14 cellular contexts compared by ENCODE assay signal in genomic region chr9:120914953-120915352, GRCh38. TPM values are rescaled to one million over a fixed set of nuclear protein-coding genes. Genes with fewer than 3 reads are reported as not detected.
A peak's percentile ranks its signal among the peaks of the same experiment; 100 is the strongest.
DNase-seq lines count a peak whose midpoint lies in the region; ATAC-seq and TF ChIP-seq lines count a peak whose summit lies in the region.
"Had no signal": no experiment of that assay in that cellular context is flagged by ENCODE, and none has a peak within 500 bp of the region (broad histone marks: within the 10 kb centered on the region; RNA-seq: fewer than 3 reads in every experiment).

No MANE protein-coding gene starts in this region.

- POLR2A ChIA-PET in activated CD4-positive, alpha-beta T cell treated with anti-CD3 and anti-CD28 coated beads, Interleukin-2, amount 10 ng/mL, durations not matched to agents 7 days and 5 days (lab: Charles Lee): no interaction called here
- POLR2A ChIA-PET in RWPE1 (lab: Yijun Ruan, JAX; ENCODE audit: low non-redundant PET): no interaction called here

- no peak for DNase-seq in activated CD4-positive, alpha-beta T cell treated with anti-CD3 and anti-CD28 coated beads, Interleukin-2, amount 10 ng/mL, durations not matched to agents 7 days and 5 days
- no peak for DNase-seq in activated CD4-positive, alpha-beta T cell treated with anti-CD3 and anti-CD28 coated beads, Interleukin-2, amount 50 U/mL, for 4 hours
- DNase-seq in RWPE1 (ENCODE audit: low spot score): peak; percentile 59
- DNase-seq in coronary artery (ENCODE audit: low spot score): no peak
- DNase-seq in stomach: no peak
- no peak for DNase-seq in psoas muscle
- DNase-seq: activated CD4-positive, alpha-beta T cell treated with anti-CD3 and anti-CD28 coated beads, Interleukin-2, amount 50 U/mL, for 1 hour; cortex of kidney; NCI-H2227 treated with DMSO at 0.1 percent for 48 hours had no signal

- TF ChIP-seq CTCF in RWPE1 (conservative IDR thresholded peaks at IDR 0.05; ENCODE audit: low read depth) (no peak), coronary artery (IDR thresholded peaks at IDR 0.05) (no peak), stomach (IDR thresholded peaks at IDR 0.05) (no peak), psoas muscle (IDR thresholded peaks at IDR 0.05) (no peak)

- H3K9me3 Mint-ChIP-seq in activated CD4-positive, alpha-beta T cell treated with anti-CD3 and anti-CD28 coated beads, Interleukin-2, amount 10 ng/mL, durations not matched to agents 7 days and 5 days: peaks cover 7% of the 10 kb centered on the region

- H3K9me3 ChIP-seq in stomach: no peaks in the 10 kb centered on the region
- H3K9me3 ChIP-seq in psoas muscle: no peaks in the 10 kb centered on the region
- H3K9me3 ChIP-seq: suprapubic skin had no signal

- H3K36me3 ChIP-seq in stomach: peaks cover 0 to 44% (median 32%) of the 10 kb centered on the region in 4 donors
- H3K36me3 ChIP-seq in psoas muscle (ENCODE audit: insufficient read depth in 1 of 2, low read depth in 1 of 2): peaks cover 0 to 8% of the 10 kb centered on the region in 2 donors

- peaks cover 89% of the 10 kb centered on the region for H3K36me3 Mint-ChIP-seq in activated CD4-positive, alpha-beta T cell treated with anti-CD3 and anti-CD28 coated beads, Interleukin-2, amount 10 ng/mL, durations not matched to agents 7 days and 5 days (ENCODE audit: low read depth)

- peaks cover 82% of the 10 kb centered on the region for H3K4me1 Mint-ChIP-seq in activated CD4-positive, alpha-beta T cell treated with anti-CD3 and anti-CD28 coated beads, Interleukin-2, amount 10 ng/mL, durations not matched to agents 7 days and 5 days

- H3K27ac Mint-ChIP-seq in activated CD4-positive, alpha-beta T cell treated with anti-CD3 and anti-CD28 coated beads, Interleukin-2, amount 10 ng/mL, durations not matched to agents 7 days and 5 days: peak overlapping the region; percentile 36

- no peak overlapping the region for H3K4me3 Mint-ChIP-seq in activated CD4-positive, alpha-beta T cell treated with anti-CD3 and anti-CD28 coated beads, Interleukin-2, amount 10 ng/mL, durations not matched to agents 7 days and 5 days

- H3K4me1 ChIP-seq in stomach: peaks cover 4 to 55% (median 35%) of the 10 kb centered on the region in 4 donors
- H3K4me1 ChIP-seq in psoas muscle: no peaks in the 10 kb centered on the region

- CTCF ChIA-PET in activated CD4-positive, alpha-beta T cell treated with anti-CD3 and anti-CD28 coated beads, Interleukin-2, amount 10 ng/mL, durations not matched to agents 7 days and 5 days (lab: Charles Lee): interaction anchor here (2.8 kb wide), 1 partner anchor 7 kb away, joined by 11 read pairs; no protein-coding TSS in a partner anchor
- CTCF ChIA-PET in RWPE1 (lab: Yijun Ruan, JAX): no interaction called here

- intact Hi-C loops in stomach (cut with DNase I; ENCODE audit: low total_unique reads) (no loop called here), psoas muscle (cut with DNase I) (no loop called here)

- H3K4me3 ChIP-seq in coronary artery: no peak overlapping the region
- no peak overlapping the region for H3K4me3 ChIP-seq in stomach
- H3K4me3 ChIP-seq in psoas muscle: no peak overlapping the region
- H3K4me3 ChIP-seq: lung, skin epidermis, suprapubic skin had no signal

- no peaks in the 10 kb centered on the region for H3K27me3 Mint-ChIP-seq in activated CD4-positive, alpha-beta T cell treated with anti-CD3 and anti-CD28 coated beads, Interleukin-2, amount 10 ng/mL, durations not matched to agents 7 days and 5 days

- WGBS in stomach, 5 donors: 89 to 95% (median 93%) methylated on average over 6 of the region's 6 CpGs
- whole genome bisulfite sequencing in psoas muscle, 3 donors: 94 to 96% (median 95%) methylated on average over 6 of the region's 6 CpGs

- TF ChIP-seq EP300 in stomach (IDR thresholded peaks at IDR 0.05): no peak

- H3K27me3 ChIP-seq in stomach (no peaks in the 10 kb centered on the region), psoas muscle (ENCODE audit: insufficient read depth in 3 of 3, low read length in 2 of 3) (no peaks in the 10 kb centered on the region)
- H3K27me3 ChIP-seq: suprapubic skin had no signal

- no peak for TF ChIP-seq POLR2A in stomach (IDR thresholded peaks at IDR 0.05)

- H3K27ac ChIP-seq in RWPE1: no peak overlapping the region
- H3K27ac ChIP-seq in coronary artery: peak overlapping the region; percentile 86 to 87
- H3K27ac ChIP-seq in stomach: peak overlapping the region in 3 of 5 donors; percentile 48 to 93 (median 48)
- H3K27ac ChIP-seq in psoas muscle: no peak overlapping the region

- ATAC-seq in psoas muscle: no peak
- ATAC-seq in GM21723 (IDR thresholded peaks at IDR 0.05; ENCODE audit: unreplicated experiment): no peak
- no peak for ATAC-seq in HG02840 (IDR thresholded peaks at IDR 0.05; ENCODE audit: low FRiP score, unreplicated experiment)

RNA-seq across cellular contexts. Expression of gene TRAF1, which starts 11.6 kb away (rescaled TPM):
- total RNA-seq in activated CD4-positive, alpha-beta T cell treated with anti-CD3 and anti-CD28 coated beads, Interleukin-2, amount 10 ng/mL, durations not matched to agents 7 days and 5 days: 10 to 100 TPM; 61.9 to 64.3 TPM
- total RNA-seq in stomach (10 to 100 TPM in 1 of 5 donors, 1 to 10 TPM in 3, under 1 TPM in 1; 0.58 to 10.3 (median 2.8) TPM), psoas muscle (1 to 10 TPM in 2 of 4 donors, under 1 TPM in 2; 0.73 to 2.0 (median 0.99) TPM)
- polyA plus RNA-seq in stomach (1 to 10 TPM; 2.3 to 6.8 (median 3.7) TPM), psoas muscle (1 to 10 TPM in 1 of 3 donors, under 1 TPM in 2; 0.55 to 1.3 (median 0.95) TPM)

RNA-seq across cellular contexts. Expression of gene PHF19, which starts 38.0 kb away (rescaled TPM):
- total RNA-seq in activated CD4-positive, alpha-beta T cell treated with anti-CD3 and anti-CD28 coated beads, Interleukin-2, amount 10 ng/mL, durations not matched to agents 7 days and 5 days: 100 to 1,000 TPM; 331 to 351 TPM
- total RNA-seq in stomach: 100 to 1,000 TPM in 1 of 5 donors, 10 to 100 TPM in 4; 13.3 to 251 (median 26.8) TPM
- 10 to 100 TPM; 10.7 to 28.3 (median 27.6) TPM for polyA plus RNA-seq in stomach
- total RNA-seq in psoas muscle: 10 to 100 TPM in 2 of 4 donors, 1 to 10 TPM in 2; 6.8 to 14.8 (median 9.8) TPM
- 10 to 100 TPM in 2 of 3 donors, 1 to 10 TPM in 1; 8.2 to 12.3 (median 12.2) TPM for polyA plus RNA-seq in psoas muscle

Comparison
In these comparisons a context has a peak if more than half of its experiments do, and no peak if none do; other contexts are left out.
1. H3K27ac ChIP-seq: peak in coronary artery (2 of 2) and stomach (3 of 5); none in RWPE1 (single experiment) and psoas muscle (single experiment).
2. RNA of gene TRAF1, which starts 11.6 kb away (total RNA-seq): 61.9 to 64.3 TPM in activated CD4-positive, alpha-beta T cell treated with anti-CD3 and anti-CD28 coated beads, Interleukin-2, amount 10 ng/mL, durations not matched to agents 7 days and 5 days; 0.58 to 10.3 TPM in stomach and 0.73 to 2.0 TPM in psoas muscle; every median in the first group is over 4 times any median in the second.